Comparison of ENCODE assay signal across 9 cellular contexts in the genomic region with DNA sequence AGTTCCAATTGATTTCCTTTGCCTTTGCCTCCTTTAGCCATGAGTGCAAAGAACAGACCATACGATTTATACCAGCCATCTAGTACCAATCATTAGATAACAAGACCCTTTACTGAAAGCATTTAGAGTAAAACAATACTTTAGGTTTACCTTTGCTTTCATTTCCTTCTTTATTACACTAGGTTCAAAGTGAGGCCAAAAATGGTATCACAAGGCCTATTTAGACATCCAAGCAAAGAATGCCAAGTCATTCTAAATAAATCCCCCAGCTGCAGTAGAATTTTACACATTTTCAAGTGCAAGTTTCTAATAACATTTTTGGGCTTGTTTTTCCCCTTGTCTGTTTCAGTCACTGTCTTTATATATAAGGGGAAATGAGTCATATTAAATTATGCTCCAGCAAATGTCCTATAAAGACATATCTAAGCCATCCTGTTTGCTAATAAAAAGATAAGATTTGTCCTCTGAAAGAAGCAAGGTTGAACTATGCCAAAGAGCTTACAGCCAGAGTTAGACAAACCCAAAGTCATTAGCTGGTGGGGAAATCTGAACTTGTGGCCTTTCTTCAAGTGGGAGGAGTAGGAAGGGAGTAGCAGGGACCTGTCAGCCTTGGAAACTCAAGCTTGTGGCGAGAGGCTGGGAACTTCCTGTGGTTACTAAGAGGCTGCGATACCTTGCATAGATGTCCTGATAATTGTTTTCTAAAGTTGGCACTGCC.
DNase-seq lines count a peak whose midpoint lies in the region; ATAC-seq and TF ChIP-seq lines count a peak whose summit lies in the region.
"Had no signal": no experiment of that assay in that cellular context is flagged by ENCODE, and none has a peak within 500 bp of the region (broad histone marks: within the 10 kb centered on the region; RNA-seq: fewer than 3 reads in every experiment).

No MANE protein-coding gene starts in this region.

- peak overlapping the region; percentile 8; the same call in 1 of the 2 replicates for H3K4me2 ChIP-seq in KMS-11

- 51 to 72% methylated on average over 3 of the region's 3 CpGs for WGBS in gastroesophageal sphincter (ENCODE audit: low coverage in 1 of 2), 2 donors

- H3K79me2 ChIP-seq in KMS-11 (ENCODE audit: insufficient read depth, low read depth), result no peaks in the 10 kb centered on the region

- intact Hi-C loops in colonic mucosa (cut with DNase I), result no loop called here

- DNase-seq in colonic mucosa (peak; percentile 36), retinal pigment epithelial cell (ENCODE audit: low read depth) (peak; percentile 43), NAMALWA (ENCODE audit: low spot score) (no peak), cerebellar nuclear complex (lab: John Stamatoyannopoulos, UW) (no peak)
- no peak for DNase-seq in activated CD4-positive, alpha-beta T cell treated with anti-CD3 and anti-CD28 coated beads, Interleukin-2, amount 50 U/mL, for 1 hour
- DNase-seq: activated T-cell treated with anti-CD3 and anti-CD28 coated beads, Interleukin-2, amount 50 U/mL, for 24 hours had no signal

- TF ChIP-seq POLR2A in gastroesophageal sphincter (IDR thresholded peaks at IDR 0.05), result no peak

- H3K36me3 ChIP-seq in KMS-11 (ENCODE audit: insufficient read depth) (no peaks in the 10 kb centered on the region), colonic mucosa (no peaks in the 10 kb centered on the region), gastroesophageal sphincter (no peaks in the 10 kb centered on the region)

- no peaks in the 10 kb centered on the region for H3K27me3 ChIP-seq in KMS-11 (ENCODE audit: insufficient read depth, low read depth)
- no peaks in the 10 kb centered on the region for H3K27me3 ChIP-seq in colonic mucosa
- H3K27me3 ChIP-seq in gastroesophageal sphincter, result no peaks in the 10 kb centered on the region

- H3K9me3 ChIP-seq in colonic mucosa (no peaks in the 10 kb centered on the region), gastroesophageal sphincter (no peaks in the 10 kb centered on the region)

- H3K27ac ChIP-seq in KMS-11, result peak overlapping the region; percentile 8; the same call in 1 of the 2 replicates
- H3K27ac ChIP-seq in colonic mucosa, result peak overlapping the region; percentile 35
- H3K27ac ChIP-seq in gastroesophageal sphincter, result no peak overlapping the region

- H2AFZ ChIP-seq in KMS-11 (ENCODE audit: low read depth), result no peak overlapping the region

- H3K9ac ChIP-seq in KMS-11 (no peak overlapping the region), colonic mucosa (ENCODE audit: low read depth in 2 of 2, low read length in 2 of 2) (no peak overlapping the region)

- H3K4me3 ChIP-seq in KMS-11 (IDR thresholded peaks at IDR 0.05; ENCODE audit: insufficient read depth, low read depth, low read length) (no peak overlapping the region), colonic mucosa (no peak overlapping the region), retinal pigment epithelial cell (ENCODE audit: low read length) (no peak overlapping the region), gastroesophageal sphincter (no peak overlapping the region)

- no peak for TF ChIP-seq CTCF in KMS-11 (conservative IDR thresholded peaks at IDR 0.05; ENCODE audit: low read depth, low read length)
- no peak for TF ChIP-seq CTCF in colonic mucosa (IDR thresholded peaks at IDR 0.05)
- TF ChIP-seq CTCF in retinal pigment epithelial cell (conservative IDR thresholded peaks at IDR 0.05; ENCODE audit: low read depth, low read length), result no peak
- no peak for TF ChIP-seq CTCF in gastroesophageal sphincter (IDR thresholded peaks at IDR 0.05)

- ATAC-seq in GM21447 (IDR thresholded peaks at IDR 0.05; ENCODE audit: unreplicated experiment), result peak; percentile 71
- no peak for ATAC-seq in gastroesophageal sphincter

- no peak for TF ChIP-seq EP300 in gastroesophageal sphincter (IDR thresholded peaks at IDR 0.05)

- H3K4me1 ChIP-seq in KMS-11 (ENCODE audit: low read depth, poor library complexity, severe bottlenecking) (peaks cover 18% of the 10 kb centered on the region), colonic mucosa (peaks cover 6% of the 10 kb centered on the region), gastroesophageal sphincter (no peaks in the 10 kb centered on the region)

- no peaks in the 10 kb centered on the region for H4K20me1 ChIP-seq in KMS-11 (ENCODE audit: insufficient read depth)

Comparison
In these comparisons a context has a peak if more than half of its experiments do, and no peak if none do; other contexts are left out.
1. H3K27ac ChIP-seq: peak in KMS-11 (single experiment) and colonic mucosa (single experiment); none in gastroesophageal sphincter (0 of 4).
2. DNase-seq: peak in colonic mucosa (single experiment) and retinal pigment epithelial cell (single experiment); none in NAMALWA (single experiment), activated CD4-positive, alpha-beta T cell treated with anti-CD3 and anti-CD28 coated beads, Interleukin-2, amount 50 U/mL, for 1 hour (single experiment) and cerebellar nuclear complex (0 of 2).